ENCODE assay signal across 25 cellular contexts in genomic region chrX:53050841-53051240, GRCh38. TPM values are rescaled to one million over a fixed set of nuclear protein-coding genes. Genes with fewer than 3 reads are reported as not detected.
A peak's percentile ranks its signal among the peaks of the same experiment; 100 is the strongest.
DNase-seq lines count a peak whose midpoint lies in the region; ATAC-seq and TF ChIP-seq lines count a peak whose summit lies in the region.
"Had no signal": no experiment of that assay in that cellular context is flagged by ENCODE, and none has a peak within 500 bp of the region (broad histone marks: within the 10 kb centered on the region; RNA-seq: fewer than 3 reads in every experiment).

No MANE protein-coding gene starts in this region.

- H3K9ac ChIP-seq in PC-3 (ENCODE audit: low read length): no peak overlapping the region
- H3K9ac ChIP-seq: neural progenitor cell had no signal

- no peak for ATAC-seq in PC-3
- ATAC-seq: lower lobe of right lung, right lobe of liver had no signal

- H3F3A ChIP-seq in PC-3 (ENCODE audit: low read length, unreplicated experiment): no peaks in the 10 kb centered on the region

- intact Hi-C loops in PC-3 (cut with micrococcal nuclease): no loop called here

- peaks cover 12% of the 10 kb centered on the region for H3K4me1 ChIP-seq in PC-3 (ENCODE audit: insufficient read depth, low read length)
- H3K4me1 ChIP-seq: lower lobe of right lung, neural progenitor cell, right lobe of liver, uterus had no signal

- TF ChIP-seq CTCF in fibroblast of mammary gland (conservative IDR thresholded peaks at IDR 0.05; ENCODE audit: control insufficient read depth, insufficient read depth, low read depth, low read length): no peak
- TF ChIP-seq CTCF in PC-3 (conservative IDR thresholded peaks at IDR 0.05; ENCODE audit: low read depth, low read length): no peak

- DNase-seq in GM03348 (ENCODE audit: low spot score): peak; percentile 9
- DNase-seq in RPMI7951 (ENCODE audit: low read depth): peak; percentile 9
- DNase-seq in fibroblast of mammary gland (ENCODE audit: low read depth): peak; percentile 49
- DNase-seq in skeletal muscle cell (ENCODE audit: low read depth): no peak
- no peak for DNase-seq in PC-3
- no peak for DNase-seq in mesenteric fat pad (ENCODE audit: low spot score)
- DNase-seq in NCI-H2029 (lab: John Stamatoyannopoulos, UW): no peak
- DNase-seq: activated CD4-positive, alpha-beta T cell treated with anti-CD3 and anti-CD28 coated beads for 48 hours; activated gamma-delta T cell; activated naive CD8-positive, alpha-beta T cell treated with anti-CD3 and anti-CD28 coated beads, Interleukin-2, amount 10 ng/mL, durations not matched to agents 7 days and 5 days; activated T-cell treated with anti-CD3 and anti-CD28 coated beads, Interleukin-2, amount 50 U/mL, for 1 hour; CD8-positive, alpha-beta memory T cell; foreskin melanocyte; lower lobe of right lung; NCI-H1105; NCI-H2081 treated with DMSO at 0.1 percent for 48 hours; NCI-H446 treated with DMSO at 0.1 percent for 48 hours; NCI-H82; right lobe of liver; Right ventricle myocardium superior; T-helper 9 cell; uterus had no signal

- H3K79me2 ChIP-seq in PC-3 (ENCODE audit: low read length): peaks cover 24% of the 10 kb centered on the region; the same call in 1 of the 2 replicates

- H3K36me3 ChIP-seq in PC-3 (ENCODE audit: low read depth, low read length): no peaks in the 10 kb centered on the region
- H3K36me3 ChIP-seq: lower lobe of right lung, neural progenitor cell, right lobe of liver, thoracic aorta, uterus had no signal

- POLR2A ChIA-PET in PC-3 (lab: Charles Lee; ENCODE audit: unreplicated experiment): no interaction called here

- BruUV-seq in PC-3 (replicated peaks; lab: Mats Ljungman, UMichigan): no TSS peak

- no peak overlapping the region for H3K27ac ChIP-seq in PC-3 (ENCODE audit: low read length)
- H3K27ac ChIP-seq: lower lobe of right lung, neural progenitor cell, right lobe of liver, thoracic aorta, uterus, VCaP had no signal

- no peak overlapping the region for H2AFZ ChIP-seq in PC-3 (ENCODE audit: low read length)
- H2AFZ ChIP-seq: neural progenitor cell had no signal

- no peaks in the 10 kb centered on the region for H3K27me3 ChIP-seq in PC-3 (ENCODE audit: low read length)
- H3K27me3 ChIP-seq: neural progenitor cell, right lobe of liver, uterus had no signal

- CTCF ChIA-PET in PC-3 (lab: Charles Lee): no interaction called here

- H4K20me1 ChIP-seq in PC-3 (ENCODE audit: low read length): no peaks in the 10 kb centered on the region

- no peaks in the 10 kb centered on the region for H3K9me2 ChIP-seq in PC-3 (replicated peaks; ENCODE audit: low read length)

- H3K4me3 ChIP-seq in fibroblast of mammary gland (ENCODE audit: control insufficient read depth, low read depth, low read length) (peak overlapping the region; percentile 3), skeletal muscle cell (ENCODE audit: low read depth, low read length) (peak overlapping the region; percentile 33), PC-3 (ENCODE audit: low read length) (no peak overlapping the region)
- H3K4me3 ChIP-seq: lower lobe of right lung, right lobe of liver, uterus had no signal

- no peak overlapping the region for H3K4me2 ChIP-seq in PC-3 (ENCODE audit: low read length)

- no peaks in the 10 kb centered on the region for H3K9me3 ChIP-seq in PC-3 (ENCODE audit: low read length)
- H3K9me3 ChIP-seq: lower lobe of right lung, right lobe of liver, thoracic aorta, uterus had no signal

RNA-seq across cellular contexts. Expression of gene GPR173, which starts 2.3 kb away (rescaled TPM):
- total RNA-seq in RPMI7951 (2014; rRNA removed; shearing (Covaris generic)): 1.4 and 2.4 TPM in 2 replicates
- total RNA-seq in PC-3 (2014; rRNA removed): 1.6 and 2.2 TPM in 2 replicates
- total RNA-seq in mesenteric fat pad: 1.9 TPM
- total RNA-seq: CD8-positive, alpha-beta memory T cell had no signal

RNA-seq across cellular contexts. Expression of gene TSPYL2, which starts 31.3 kb away (rescaled TPM):
- total RNA-seq in RPMI7951 (2014; rRNA removed; shearing (Covaris generic)): 10.0 and 10.7 TPM in 2 replicates
- total RNA-seq in PC-3 (2014; rRNA removed) (22.4 and 23.2 TPM in 2 replicates), mesenteric fat pad (33.8 TPM)

RNA-seq across cellular contexts. Expression of gene KANTR, which starts 43.1 kb away (rescaled TPM):
- total RNA-seq in RPMI7951 (2014; rRNA removed; shearing (Covaris generic)): 7.1 and 8.2 TPM in 2 replicates
- total RNA-seq in PC-3 (2014; rRNA removed) (9.3 and 9.7 TPM in 2 replicates), mesenteric fat pad (10.2 TPM)

Comparison
In these comparisons a context has a peak if more than half of its experiments do, and no peak if none do; other contexts are left out.
1. DNase-seq: peak in GM03348 (single experiment), RPMI7951 (single experiment) and fibroblast of mammary gland (single experiment); none in skeletal muscle cell (single experiment), PC-3 (single experiment), mesenteric fat pad (single experiment) and NCI-H2029 (single experiment).